ENCODE assay signal across 1 cellular context in genomic region chr17:82300707-82301270, GRCh38.
TF ChIP-seq lines count a peak whose summit lies in the region.

No MANE protein-coding gene starts in this region.

TF ChIP-seq in HepG2, 621 proteins besides CTCF, POLR2A, EP300 and RAD21 (continued from another document):
- TF ChIP-seq TOPORS (CRISPR knock-in tag; IDR thresholded peaks at IDR 0.05) (no peak), KDM6A (CRISPR knock-in tag; IDR thresholded peaks at IDR 0.05; ENCODE audit: low read depth) (no peak), ZNF619 (CRISPR knock-in tag; IDR thresholded peaks at IDR 0.05) (peak; percentile 42; the same call in 1 of the 2 replicates), HDAC6 (IDR thresholded peaks at IDR 0.05; ENCODE audit: low read depth, low read length) (no peak), ZNF138 (CRISPR knock-in tag; IDR thresholded peaks at IDR 0.05; ENCODE audit: low read depth) (no peak), KLF9 (CRISPR knock-in tag; IDR thresholded peaks at IDR 0.05; ENCODE audit: low read depth) (no peak), ATF5 (CRISPR knock-in tag; IDR thresholded peaks at IDR 0.05; ENCODE audit: low read depth) (no peak), MBNL3 (CRISPR knock-in tag; conservative IDR thresholded peaks at IDR 0.05) (no peak), ZMAT3 (CRISPR knock-in tag; conservative IDR thresholded peaks at IDR 0.05) (no peak; the same call in 1 of the 2 replicates), HNF4G (IDR thresholded peaks at IDR 0.05; ENCODE audit: borderline replicate concordance, low read depth, low read length) (no peak), HNF4G (CRISPR knock-in tag; IDR thresholded peaks at IDR 0.05; ENCODE audit: borderline replicate concordance, low read depth) (0 out of 2 replicates have a peak, but pooled peaks have one; percentile 13), ZSCAN20 (CRISPR knock-in tag; IDR thresholded peaks at IDR 0.05; ENCODE audit: borderline replicate concordance) (0 out of 2 replicates have a peak, but pooled peaks have one; percentile 23), ZNF143 (CRISPR knock-in tag; IDR thresholded peaks at IDR 0.05) (no peak), THYN1 (CRISPR knock-in tag; IDR thresholded peaks at IDR 0.05; ENCODE audit: borderline replicate concordance, low read depth) (no peak), ATM (IDR thresholded peaks at IDR 0.05; ENCODE audit: borderline replicate concordance) (no peak), ZMYM4 (CRISPR knock-in tag; IDR thresholded peaks at IDR 0.05) (no peak), POLR2AphosphoS5 (IDR thresholded peaks at IDR 0.05; ENCODE audit: low read depth, low read length) (no peak), FUBP1 (CRISPR knock-in tag; IDR thresholded peaks at IDR 0.05; ENCODE audit: borderline replicate concordance) (no peak), PAWR (CRISPR knock-in tag; IDR thresholded peaks at IDR 0.05; ENCODE audit: borderline replicate concordance) (no peak), GFI1 (CRISPR knock-in tag; IDR thresholded peaks at IDR 0.05; ENCODE audit: borderline replicate concordance) (no peak), ZBTB49 (CRISPR knock-in tag; IDR thresholded peaks at IDR 0.05; ENCODE audit: borderline replicate concordance) (no peak), MAFG (CRISPR knock-in tag; IDR thresholded peaks at IDR 0.05) (no peak), FLYWCH1 (CRISPR knock-in tag; IDR thresholded peaks at IDR 0.05) (no peak)
TF ChIP-seq in HepG2: peak in this region for 133.
